ENCODE assay signal across 1 cellular context in the genomic region with DNA sequence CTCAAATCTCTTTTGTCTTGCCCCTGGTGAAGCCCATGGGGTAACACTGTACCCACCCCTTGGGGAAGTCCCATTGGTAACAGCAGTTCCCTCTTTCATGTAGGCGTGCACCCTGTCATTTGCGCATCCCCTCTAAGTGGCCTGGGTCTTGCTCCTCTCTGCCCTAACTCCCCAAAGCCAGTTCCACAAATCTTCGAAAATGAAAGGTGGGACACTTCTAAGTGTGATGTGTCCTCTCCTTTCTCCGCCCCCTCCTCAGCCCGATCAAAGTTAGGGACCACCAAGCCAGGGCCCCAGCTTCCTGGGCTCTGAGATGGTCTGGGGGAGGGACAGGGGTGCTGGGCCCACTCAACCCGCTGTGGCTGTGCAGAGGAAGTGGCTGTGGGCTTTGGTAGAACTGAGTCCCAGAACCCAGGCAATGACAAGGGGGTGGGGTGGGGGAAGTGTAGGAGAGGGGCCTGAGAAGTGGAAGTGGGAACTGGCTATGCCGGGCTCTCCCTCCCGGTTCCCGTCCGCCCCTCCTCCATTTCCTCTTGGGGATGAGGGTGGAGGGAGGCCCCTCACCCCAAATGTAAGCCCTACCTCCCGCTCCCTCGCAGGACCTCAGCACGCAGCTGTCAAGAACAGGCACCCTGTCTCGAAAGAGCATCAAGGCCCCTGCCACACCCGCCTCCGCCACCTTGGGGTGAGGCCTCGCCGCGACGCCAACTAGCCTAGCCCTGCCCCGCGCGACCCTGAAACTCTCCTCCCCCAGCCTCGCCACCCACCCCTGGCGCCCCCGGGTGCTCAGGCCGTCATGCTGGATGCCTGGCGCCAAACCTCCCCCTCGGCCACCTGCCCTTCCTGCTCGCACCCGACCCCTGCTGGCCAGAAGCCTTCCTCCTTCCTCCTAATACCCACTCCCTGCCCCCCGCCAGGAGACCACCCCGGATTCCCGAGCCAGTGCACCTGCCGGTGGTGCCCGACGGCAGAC.
TF ChIP-seq lines count a peak whose summit lies in the region.

No MANE protein-coding gene starts in this region.

TF ChIP-seq in SK-N-SH treated with all-trans-retinoic acid at 6 μM for 48 hours, 23 proteins besides CTCF, POLR2A, EP300 and RAD21 (continued from another document):
- TF ChIP-seq, protein P1, sequence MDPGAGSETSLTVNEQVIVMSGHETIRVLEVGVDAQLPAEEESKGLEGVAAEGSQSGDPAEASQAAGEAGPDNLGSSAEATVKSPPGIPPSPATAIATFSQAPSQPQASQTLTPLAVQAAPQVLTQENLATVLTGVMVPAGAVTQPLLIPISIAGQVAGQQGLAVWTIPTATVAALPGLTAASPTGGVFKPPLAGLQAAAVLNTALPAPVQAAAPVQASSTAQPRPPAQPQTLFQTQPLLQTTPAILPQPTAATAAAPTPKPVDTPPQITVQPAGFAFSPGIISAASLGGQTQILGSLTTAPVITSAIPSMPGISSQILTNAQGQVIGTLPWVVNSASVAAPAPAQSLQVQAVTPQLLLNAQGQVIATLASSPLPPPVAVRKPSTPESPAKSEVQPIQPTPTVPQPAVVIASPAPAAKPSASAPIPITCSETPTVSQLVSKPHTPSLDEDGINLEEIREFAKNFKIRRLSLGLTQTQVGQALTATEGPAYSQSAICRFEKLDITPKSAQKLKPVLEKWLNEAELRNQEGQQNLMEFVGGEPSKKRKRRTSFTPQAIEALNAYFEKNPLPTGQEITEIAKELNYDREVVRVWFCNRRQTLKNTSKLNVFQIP (CRISPR knock-in tag; IDR thresholded peaks at IDR 0.05; ENCODE audit: borderline replicate concordance, low read depth), result no peak
- TF ChIP-seq ZNF70 (CRISPR knock-in tag; IDR thresholded peaks at IDR 0.05), result no peak
- TF ChIP-seq, protein P2, sequence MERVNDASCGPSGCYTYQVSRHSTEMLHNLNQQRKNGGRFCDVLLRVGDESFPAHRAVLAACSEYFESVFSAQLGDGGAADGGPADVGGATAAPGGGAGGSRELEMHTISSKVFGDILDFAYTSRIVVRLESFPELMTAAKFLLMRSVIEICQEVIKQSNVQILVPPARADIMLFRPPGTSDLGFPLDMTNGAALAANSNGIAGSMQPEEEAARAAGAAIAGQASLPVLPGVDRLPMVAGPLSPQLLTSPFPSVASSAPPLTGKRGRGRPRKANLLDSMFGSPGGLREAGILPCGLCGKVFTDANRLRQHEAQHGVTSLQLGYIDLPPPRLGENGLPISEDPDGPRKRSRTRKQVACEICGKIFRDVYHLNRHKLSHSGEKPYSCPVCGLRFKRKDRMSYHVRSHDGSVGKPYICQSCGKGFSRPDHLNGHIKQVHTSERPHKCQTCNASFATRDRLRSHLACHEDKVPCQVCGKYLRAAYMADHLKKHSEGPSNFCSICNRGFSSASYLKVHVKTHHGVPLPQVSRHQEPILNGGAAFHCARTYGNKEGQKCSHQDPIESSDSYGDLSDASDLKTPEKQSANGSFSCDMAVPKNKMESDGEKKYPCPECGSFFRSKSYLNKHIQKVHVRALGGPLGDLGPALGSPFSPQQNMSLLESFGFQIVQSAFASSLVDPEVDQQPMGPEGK (CRISPR knock-in tag; IDR thresholded peaks at IDR 0.05; ENCODE audit: borderline replicate concordance), result no peak
